Comparison of ENCODE assay signal across 1 cellular context in genomic region chr17:59790418-59790817, GRCh38.
TF ChIP-seq lines count a peak whose summit lies in the region.

No MANE protein-coding gene starts in this region.

TF ChIP-seq in A549, 52 proteins besides CTCF, POLR2A, EP300 and RAD21 (continued from another document):
- TF ChIP-seq FOXS1 (CRISPR knock-in tag; IDR thresholded peaks at IDR 0.05) = peak; percentile 7; the same call in 1 of the 2 replicates
- TF ChIP-seq, protein P1, sequence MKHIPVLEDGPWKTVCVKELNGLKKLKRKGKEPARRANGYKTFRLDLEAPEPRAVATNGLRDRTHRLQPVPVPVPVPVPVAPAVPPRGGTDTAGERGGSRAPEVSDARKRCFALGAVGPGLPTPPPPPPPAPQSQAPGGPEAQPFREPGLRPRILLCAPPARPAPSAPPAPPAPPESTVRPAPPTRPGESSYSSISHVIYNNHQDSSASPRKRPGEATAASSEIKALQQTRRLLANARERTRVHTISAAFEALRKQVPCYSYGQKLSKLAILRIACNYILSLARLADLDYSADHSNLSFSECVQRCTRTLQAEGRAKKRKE (CRISPR knock-in tag; IDR thresholded peaks at IDR 0.05; ENCODE audit: low read depth) = peak; percentile 82; the same call in 1 of the 2 replicates
